ENCODE assay signal across 1 cellular context in the genomic region with DNA sequence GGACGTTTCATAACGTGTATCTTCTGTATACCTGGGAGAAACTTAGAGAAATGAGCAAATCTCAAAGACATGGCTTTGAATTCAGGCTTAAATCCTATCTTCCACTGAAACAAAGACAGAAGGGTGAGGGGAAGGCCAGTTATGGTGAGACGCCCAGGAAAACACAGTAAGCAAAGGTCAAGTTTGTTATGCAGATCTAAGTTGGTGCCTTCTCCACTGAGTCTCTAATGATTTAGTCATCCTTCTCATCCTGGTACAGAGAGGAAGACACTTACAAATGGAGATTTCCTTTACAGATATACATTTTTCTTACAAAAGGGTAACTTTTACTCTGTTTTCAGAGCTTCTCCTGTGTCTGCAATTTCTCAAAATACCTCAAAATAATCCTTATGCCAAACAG.
TF ChIP-seq lines count a peak whose summit lies in the region.

No MANE protein-coding gene starts in this region.

TF ChIP-seq in GM12878, 131 proteins besides CTCF, POLR2A, EP300 and RAD21 (continued from another document):
- TF ChIP-seq, protein P1, sequence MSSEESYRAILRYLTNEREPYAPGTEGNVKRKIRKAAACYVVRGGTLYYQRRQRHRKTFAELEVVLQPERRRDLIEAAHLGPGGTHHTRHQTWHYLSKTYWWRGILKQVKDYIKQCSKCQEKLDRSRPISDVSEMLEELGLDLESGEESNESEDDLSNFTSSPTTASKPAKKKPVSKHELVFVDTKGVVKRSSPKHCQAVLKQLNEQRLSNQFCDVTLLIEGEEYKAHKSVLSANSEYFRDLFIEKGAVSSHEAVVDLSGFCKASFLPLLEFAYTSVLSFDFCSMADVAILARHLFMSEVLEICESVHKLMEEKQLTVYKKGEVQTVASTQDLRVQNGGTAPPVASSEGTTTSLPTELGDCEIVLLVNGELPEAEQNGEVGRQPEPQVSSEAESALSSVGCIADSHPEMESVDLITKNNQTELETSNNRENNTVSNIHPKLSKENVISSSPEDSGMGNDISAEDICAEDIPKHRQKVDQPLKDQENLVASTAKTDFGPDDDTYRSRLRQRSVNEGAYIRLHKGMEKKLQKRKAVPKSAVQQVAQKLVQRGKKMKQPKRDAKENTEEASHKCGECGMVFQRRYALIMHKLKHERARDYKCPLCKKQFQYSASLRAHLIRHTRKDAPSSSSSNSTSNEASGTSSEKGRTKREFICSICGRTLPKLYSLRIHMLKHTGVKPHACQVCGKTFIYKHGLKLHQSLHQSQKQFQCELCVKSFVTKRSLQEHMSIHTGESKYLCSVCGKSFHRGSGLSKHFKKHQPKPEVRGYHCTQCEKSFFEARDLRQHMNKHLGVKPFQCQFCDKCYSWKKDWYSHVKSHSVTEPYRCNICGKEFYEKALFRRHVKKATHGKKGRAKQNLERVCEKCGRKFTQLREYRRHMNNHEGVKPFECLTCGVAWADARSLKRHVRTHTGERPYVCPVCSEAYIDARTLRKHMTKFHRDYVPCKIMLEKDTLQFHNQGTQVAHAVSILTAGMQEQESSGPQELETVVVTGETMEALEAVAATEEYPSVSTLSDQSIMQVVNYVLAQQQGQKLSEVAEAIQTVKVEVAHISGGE (CRISPR knock-in tag; IDR thresholded peaks at IDR 0.05), result no peak
- TF ChIP-seq, protein P2, sequence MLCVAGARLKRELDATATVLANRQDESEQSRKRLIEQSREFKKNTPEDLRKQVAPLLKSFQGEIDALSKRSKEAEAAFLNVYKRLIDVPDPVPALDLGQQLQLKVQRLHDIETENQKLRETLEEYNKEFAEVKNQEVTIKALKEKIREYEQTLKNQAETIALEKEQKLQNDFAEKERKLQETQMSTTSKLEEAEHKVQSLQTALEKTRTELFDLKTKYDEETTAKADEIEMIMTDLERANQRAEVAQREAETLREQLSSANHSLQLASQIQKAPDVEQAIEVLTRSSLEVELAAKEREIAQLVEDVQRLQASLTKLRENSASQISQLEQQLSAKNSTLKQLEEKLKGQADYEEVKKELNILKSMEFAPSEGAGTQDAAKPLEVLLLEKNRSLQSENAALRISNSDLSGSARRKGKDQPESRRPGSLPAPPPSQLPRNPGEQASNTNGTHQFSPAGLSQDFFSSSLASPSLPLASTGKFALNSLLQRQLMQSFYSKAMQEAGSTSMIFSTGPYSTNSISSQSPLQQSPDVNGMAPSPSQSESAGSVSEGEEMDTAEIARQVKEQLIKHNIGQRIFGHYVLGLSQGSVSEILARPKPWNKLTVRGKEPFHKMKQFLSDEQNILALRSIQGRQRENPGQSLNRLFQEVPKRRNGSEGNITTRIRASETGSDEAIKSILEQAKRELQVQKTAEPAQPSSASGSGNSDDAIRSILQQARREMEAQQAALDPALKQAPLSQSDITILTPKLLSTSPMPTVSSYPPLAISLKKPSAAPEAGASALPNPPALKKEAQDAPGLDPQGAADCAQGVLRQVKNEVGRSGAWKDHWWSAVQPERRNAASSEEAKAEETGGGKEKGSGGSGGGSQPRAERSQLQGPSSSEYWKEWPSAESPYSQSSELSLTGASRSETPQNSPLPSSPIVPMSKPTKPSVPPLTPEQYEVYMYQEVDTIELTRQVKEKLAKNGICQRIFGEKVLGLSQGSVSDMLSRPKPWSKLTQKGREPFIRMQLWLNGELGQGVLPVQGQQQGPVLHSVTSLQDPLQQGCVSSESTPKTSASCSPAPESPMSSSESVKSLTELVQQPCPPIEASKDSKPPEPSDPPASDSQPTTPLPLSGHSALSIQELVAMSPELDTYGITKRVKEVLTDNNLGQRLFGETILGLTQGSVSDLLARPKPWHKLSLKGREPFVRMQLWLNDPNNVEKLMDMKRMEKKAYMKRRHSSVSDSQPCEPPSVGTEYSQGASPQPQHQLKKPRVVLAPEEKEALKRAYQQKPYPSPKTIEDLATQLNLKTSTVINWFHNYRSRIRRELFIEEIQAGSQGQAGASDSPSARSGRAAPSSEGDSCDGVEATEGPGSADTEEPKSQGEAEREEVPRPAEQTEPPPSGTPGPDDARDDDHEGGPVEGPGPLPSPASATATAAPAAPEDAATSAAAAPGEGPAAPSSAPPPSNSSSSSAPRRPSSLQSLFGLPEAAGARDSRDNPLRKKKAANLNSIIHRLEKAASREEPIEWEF (IDR thresholded peaks at IDR 0.05; ENCODE audit: insufficient replicate concordance, low read depth, low read length), result no peak
- TF ChIP-seq HDGF (IDR thresholded peaks at IDR 0.05) (no peak), ZBED1 (IDR thresholded peaks at IDR 0.05; ENCODE audit: borderline replicate concordance) (no peak), POLR2AphosphoS5 (IDR thresholded peaks at IDR 0.05; ENCODE audit: low read length) (no peak), HDAC2 (IDR thresholded peaks at IDR 0.05) (no peak)
